Comparison of ENCODE assay signal across 14 cellular contexts in the genomic region with DNA sequence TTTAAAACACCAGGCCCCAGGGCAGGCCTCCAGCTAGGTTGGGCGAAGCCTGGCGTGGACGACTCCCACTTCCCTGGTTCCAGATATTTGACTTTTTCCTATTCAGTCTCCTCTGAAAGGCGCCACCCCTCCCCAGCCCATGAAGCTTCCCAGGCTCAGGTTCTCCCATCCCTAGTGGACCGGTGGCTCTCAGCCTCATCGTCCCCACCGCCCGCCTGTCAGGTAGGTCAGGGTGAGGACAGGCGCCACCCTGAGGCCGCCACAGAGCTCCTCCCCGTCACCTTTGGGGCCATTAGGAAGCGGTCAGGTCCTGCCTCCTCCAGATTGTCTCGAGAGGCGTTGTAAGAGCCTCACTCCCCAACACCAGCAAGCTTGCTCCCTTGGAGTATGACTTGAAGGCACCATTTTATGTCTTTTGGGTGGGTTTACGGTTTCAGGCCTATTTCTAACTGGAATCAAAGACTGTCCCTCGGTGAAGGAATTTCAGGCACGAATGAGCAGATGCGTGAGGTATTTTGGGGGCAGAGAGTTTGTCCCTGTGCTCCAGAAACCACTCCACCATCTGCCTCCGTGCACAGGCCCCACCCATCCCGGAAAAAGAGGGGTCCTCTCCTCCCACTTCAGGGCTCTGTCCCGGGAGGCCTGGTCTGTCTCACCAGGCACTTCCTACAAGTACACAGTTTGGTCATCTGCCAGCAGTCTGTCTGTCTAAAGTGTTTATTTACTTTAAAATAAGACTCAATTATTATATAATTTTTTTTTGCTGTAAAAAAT.
DNase-seq lines count a peak whose midpoint lies in the region; ATAC-seq and TF ChIP-seq lines count a peak whose summit lies in the region.
"Had no signal": no experiment of that assay in that cellular context is flagged by ENCODE, and none has a peak within 500 bp of the region (broad histone marks: within the 10 kb centered on the region; RNA-seq: fewer than 3 reads in every experiment).

No MANE protein-coding gene starts in this region.

- DNase-seq in NCI-H146 (lab: John Stamatoyannopoulos, UW) (peak; percentile 43), NCI-H146 treated with DMSO at 0.1 percent for 48 hours (lab: John Stamatoyannopoulos, UW; ENCODE audit: unreplicated experiment) (no peak), dedifferentiated amniotic fluid mesenchymal stem cell (ENCODE audit: extremely low spot score) (peak; percentile 50), iPS-NIHi11 (ENCODE audit: low spot score) (peak; percentile 46), tibial artery (no peak), midbrain (lab: John Stamatoyannopoulos, UW) (no peak), GM19238 (ENCODE audit: insufficient read length, low spot score) (no peak)
- DNase-seq: 8988T; amniotic stem cell; DMS79; MG63; NCI-H526 treated with DMSO at 0.1 percent for 48 hours; stimulated activated CD4-positive, alpha-beta T cell treated with anti-CD3 and anti-CD28 coated beads, Interleukin-2, amount 100 ng/mL, for 48 hours had no signal

- intact Hi-C loops in tibial artery (cut with DNase I; ENCODE audit: low total_unique reads) = loop anchor here (5.0 kb wide), 1 partner anchor 61 kb away; no protein-coding TSS in a partner anchor

- H3K4me1 ChIP-seq in tibial artery = peaks cover 0 to 59% (median 37%) of the 10 kb centered on the region in 4 donors

- no peaks in the 10 kb centered on the region for H3K36me3 ChIP-seq in tibial artery
- H3K36me3 ChIP-seq: MG63 had no signal

- TF ChIP-seq CTCF in tibial artery (IDR thresholded peaks at IDR 0.05) = no peak

- peak overlapping the region; percentile 21 to 35 for H3K27ac ChIP-seq in tibial artery

- no peaks in the 10 kb centered on the region for H3K9me3 ChIP-seq in tibial artery
- H3K9me3 ChIP-seq: MG63 had no signal

- H3K27me3 ChIP-seq in tibial artery = no peaks in the 10 kb centered on the region
- H3K27me3 ChIP-seq: MG63 had no signal

- no peak overlapping the region for H3K4me3 ChIP-seq in tibial artery
- H3K4me3 ChIP-seq: MG63 had no signal

- ATAC-seq in HG03280 (IDR thresholded peaks at IDR 0.05; ENCODE audit: unreplicated experiment) = no peak

Comparison
In these comparisons a context has a peak if more than half of its experiments do, and no peak if none do; other contexts are left out.
1. DNase-seq: peak in NCI-H146 (single experiment), dedifferentiated amniotic fluid mesenchymal stem cell (single experiment) and iPS-NIHi11 (single experiment); none in NCI-H146 treated with DMSO at 0.1 percent for 48 hours (single experiment), tibial artery (0 of 2), midbrain (single experiment) and GM19238 (single experiment).